Comparison of ENCODE assay signal across 29 cellular contexts in the genomic region with DNA sequence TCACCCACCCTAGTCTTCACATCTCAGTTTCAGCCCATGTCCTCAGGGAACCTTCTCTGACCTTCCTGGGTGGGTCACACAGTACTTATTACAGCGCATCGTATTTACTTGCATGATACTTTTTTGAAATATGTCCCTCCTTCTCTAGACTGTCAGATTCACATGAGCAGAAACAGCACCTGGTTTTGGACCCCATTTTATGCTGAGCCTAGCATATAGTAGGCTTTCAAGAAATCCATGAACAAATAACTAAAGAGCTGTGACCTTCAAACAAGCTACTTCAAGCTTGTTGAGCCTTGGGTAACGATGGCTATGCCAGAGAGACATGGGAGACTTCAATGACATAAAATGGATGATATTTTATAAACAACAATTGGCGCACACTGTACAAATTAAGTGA.
"Had no signal": no experiment of that assay in that cellular context is flagged by ENCODE, and none has a peak within 500 bp of the region (broad histone marks: within the 10 kb centered on the region; RNA-seq: fewer than 3 reads in every experiment).

No MANE protein-coding gene starts in this region.

- H3K9me3 ChIP-seq: colonic mucosa, esophagus muscularis mucosa, esophagus squamous epithelium, gastrocnemius medialis, gastroesophageal sphincter, heart left ventricle, heart right ventricle had no signal

- DNase-seq: colonic mucosa; cortex of kidney; dermis blood vessel endothelial cell; dorsolateral prefrontal cortex; effector CD4-positive, alpha-beta T cell; effector CD8-positive, alpha-beta T cell; effector memory CD4-positive, alpha-beta T cell; effector memory CD8-positive, alpha-beta T cell; erythroblast; esophagus squamous epithelium; foreskin fibroblast; foreskin keratinocyte; foreskin melanocyte; gastrocnemius medialis; glutamatergic neuron; head of caudate nucleus; heart left ventricle; heart right ventricle had no signal

- H3K9me3 Mint-ChIP-seq: dendritic cell treated with granulocyte-macrophage colony-stimulating factor and Interleukin-4, amounts not matched to agents 40 ng/mL and 50 ng/mL, for 4 days; endodermal cell had no signal

- H3K36me3 ChIP-seq: colonic mucosa, esophagus muscularis mucosa, esophagus squamous epithelium, gastrocnemius medialis, gastroesophageal sphincter, heart left ventricle, heart right ventricle had no signal

- FAIRE-seq: colon, endometrium, endothelial cell of umbilical vein, frontal cortex had no signal

- H3K4me3 Mint-ChIP-seq: dendritic cell treated with granulocyte-macrophage colony-stimulating factor and Interleukin-4, amounts not matched to agents 40 ng/mL and 50 ng/mL, for 4 days; effector memory CD8-positive, alpha-beta T cell; endodermal cell had no signal

- H3K4me1 ChIP-seq: colonic mucosa, esophagus squamous epithelium, foreskin keratinocyte, gastrocnemius medialis, heart left ventricle, heart right ventricle had no signal

- H3K4me3 ChIP-seq: colonic mucosa, coronary artery, dorsolateral prefrontal cortex, esophagus muscularis mucosa, esophagus squamous epithelium, gastrocnemius medialis, gastroesophageal sphincter, heart left ventricle, heart right ventricle had no signal

- ATAC-seq: effector memory CD8-positive, alpha-beta T cell; esophagus mucosa; foreskin keratinocyte; gastrocnemius medialis; gastroesophageal sphincter; heart left ventricle; heart right ventricle had no signal

- H3K27me3 Mint-ChIP-seq: dendritic cell treated with granulocyte-macrophage colony-stimulating factor and Interleukin-4, amounts not matched to agents 40 ng/mL and 50 ng/mL, for 4 days had no signal

- H3K27me3 ChIP-seq: colonic mucosa, dorsolateral prefrontal cortex, esophagus muscularis mucosa, esophagus squamous epithelium, foreskin keratinocyte, gastrocnemius medialis, gastroesophageal sphincter, heart left ventricle had no signal

- H3K27ac ChIP-seq: colonic mucosa, coronary artery, epithelial cell of prostate, esophagus muscularis mucosa, esophagus squamous epithelium, foreskin keratinocyte, gastrocnemius medialis, gastroesophageal sphincter, heart left ventricle, heart right ventricle had no signal

- H3K27ac Mint-ChIP-seq: dendritic cell treated with granulocyte-macrophage colony-stimulating factor and Interleukin-4, amounts not matched to agents 40 ng/mL and 50 ng/mL, for 4 days; effector memory CD8-positive, alpha-beta T cell; endodermal cell had no signal
